Comparison of ENCODE assay signal across 12 cellular contexts in genomic region chr7:22859676-22860290, GRCh38. TPM values are rescaled to one million over a fixed set of nuclear protein-coding genes. Genes with fewer than 3 reads are reported as not detected.
DNase-seq lines count a peak whose midpoint lies in the region; ATAC-seq and TF ChIP-seq lines count a peak whose summit lies in the region.
"Had no signal": no experiment of that assay in that cellular context is flagged by ENCODE, and none has a peak within 500 bp of the region (broad histone marks: within the 10 kb centered on the region; RNA-seq: fewer than 3 reads in every experiment).

No MANE protein-coding gene starts in this region.

- H3K9me3 ChIP-seq in skeletal muscle satellite cell (replicated peaks; ENCODE audit: low read length) (no peaks in the 10 kb centered on the region), spleen (no peaks in the 10 kb centered on the region)
- H3K9me3 ChIP-seq: tibial nerve had no signal

- H3K27me3 ChIP-seq in skeletal muscle satellite cell (ENCODE audit: control insufficient read depth, insufficient read depth, low read length) (no peaks in the 10 kb centered on the region), spleen (replicated peaks in 1 of 7) (no peaks in the 10 kb centered on the region)
- H3K27me3 ChIP-seq: tibial nerve had no signal

- H3K9ac ChIP-seq in skeletal muscle satellite cell (ENCODE audit: low read depth, low read length): peak overlapping the region; percentile 65

- no peak overlapping the region for H3K4me2 ChIP-seq in skeletal muscle satellite cell (ENCODE audit: low read length)

- ATAC-seq in HG02759 (IDR thresholded peaks at IDR 0.05; ENCODE audit: unreplicated experiment): no peak

- intact Hi-C loops in spleen (cut with DNase I; ENCODE audit: low total_unique reads): no loop called here

- TF ChIP-seq CTCF in epithelial cell of esophagus (IDR thresholded peaks at IDR 0.05; ENCODE audit: insufficient read depth, low read depth, low read length, missing control alignments): no peak
- TF ChIP-seq CTCF in spleen (IDR thresholded peaks at IDR 0.05 in 8 of 11, conservative IDR thresholded peaks at IDR 0.05 in 3 of 11): no peak

- H3K4me1 ChIP-seq in skeletal muscle satellite cell (ENCODE audit: control insufficient read depth, insufficient read depth, low read length) (peaks cover 60% of the 10 kb centered on the region), spleen (peaks cover 0 to 20% (median 16%) of the 10 kb centered on the region in 6 donors)

- DNase-seq in DMS 273 (lab: John Stamatoyannopoulos, UW; ENCODE audit: unreplicated experiment) (peak; percentile 57), DMS 273 treated with DMSO at 0.1 percent for 48 hours (lab: John Stamatoyannopoulos, UW) (no peak), epithelial cell of esophagus (ENCODE audit: low read depth) (peak; percentile 92), GDM1 (lab: John Stamatoyannopoulos, UW) (no peak), spleen (no peak)
- DNase-seq: 8988T, NCI-H1417 treated with DMSO at 0.1 percent for 48 hours, RPMI8226 had no signal

- TF ChIP-seq POLR2A in Raji (IDR thresholded peaks at IDR 0.05; ENCODE audit: insufficient read depth, low read depth, low read length): peak; percentile 15; the same call in 1 of the 2 replicates
- TF ChIP-seq POLR2A in spleen (IDR thresholded peaks at IDR 0.05): no peak

- H3K36me3 ChIP-seq in skeletal muscle satellite cell (ENCODE audit: insufficient read depth, low read length): peaks cover 19% of the 10 kb centered on the region
- H3K36me3 ChIP-seq in spleen: peaks cover 0 to 56% (median 4%) of the 10 kb centered on the region in 6 donors

- WGBS in spleen, 5 donors: 81 to 90% (median 82%) methylated on average over 4 of the region's 4 CpGs

- no peak overlapping the region for H3K4me3 ChIP-seq in epithelial cell of esophagus (ENCODE audit: low read length)
- H3K4me3 ChIP-seq in skeletal muscle satellite cell (ENCODE audit: low read length): no peak overlapping the region
- no peak overlapping the region for H3K4me3 ChIP-seq in spleen
- H3K4me3 ChIP-seq: tibial nerve had no signal

- peak overlapping the region in 1 of 8 donors; percentile 19 for H3K27ac ChIP-seq in spleen

RNA-seq across cellular contexts. Expression of gene TOMM7, which starts 37.1 kb away (rescaled TPM):
- total RNA-seq in skeletal muscle satellite cell (2012; rRNA removed): 104 and 118 TPM in 2 replicates
- 100 to 1,000 TPM in 6 of 7 donors, 10 to 100 TPM in 1; 85.4 to 352 (median 235) TPM for total RNA-seq in spleen
- polyA plus RNA-seq in spleen: 100 to 1,000 TPM; 456 to 524 (median 482) TPM

Comparison
In these comparisons a context has a peak if more than half of its experiments do, and no peak if none do; other contexts are left out.
1. DNase-seq: peak in DMS 273 (single experiment) and epithelial cell of esophagus (single experiment); none in DMS 273 treated with DMSO at 0.1 percent for 48 hours (single experiment), GDM1 (single experiment) and spleen (single experiment).